32 cellular contexts compared by ENCODE assay signal in genomic region chr14:101934751-101935150, GRCh38.
"Had no signal": no experiment of that assay in that cellular context is flagged by ENCODE, and none has a peak within 500 bp of the region (broad histone marks: within the 10 kb centered on the region; RNA-seq: fewer than 3 reads in every experiment).

No MANE protein-coding gene starts in this region.

- ATAC-seq: activated CD8-positive, alpha-beta memory T cell treated with anti-CD3 and anti-CD28 coated beads, Interleukin-2, amount 10 ng/mL, durations not matched to agents 7 days and 5 days; K562; PC-3 had no signal

- DNase-seq: activated CD4-positive, alpha-beta memory T cell treated with anti-CD3 and anti-CD28 coated beads, Interleukin-2, amount 10 ng/mL, durations not matched to agents 7 days and 5 days; activated CD4-positive, alpha-beta T cell treated with anti-CD3 and anti-CD28 coated beads for 1 hour; activated CD4-positive, alpha-beta T cell treated with anti-CD3 and anti-CD28 coated beads for 48 hours; activated CD4-positive, CD25-positive, alpha-beta regulatory T cell; activated CD8-positive, alpha-beta memory T cell treated with anti-CD3 and anti-CD28 coated beads for 24 hours; activated CD8-positive, alpha-beta memory T cell treated with anti-CD3 and anti-CD28 coated beads, Interleukin-2, amount 10 ng/mL, durations not matched to agents 7 days and 5 days; activated CD8-positive, alpha-beta memory T cell treated with anti-CD3 and anti-CD28 coated beads, Interleukin-2, amount 50 U/mL, for 48 hours; activated gamma-delta T cell; activated naive CD4-positive, alpha-beta T cell treated with Interleukin-2 at 50 U/mL for 16 hours; anterior cingulate cortex; brain microvascular endothelial cell; central memory CD4-positive, alpha-beta T cell; NCI-H1092 treated with DMSO at 0.1 percent for 48 hours; NCI-H1417; NCI-H187 treated with DMSO at 0.1 percent for 48 hours; NCI-H2081; NCI-H2171 treated with DMSO at 0.1 percent for 48 hours; NCI-H345; NCI-H526; NCI-H748 treated with DMSO at 0.1 percent for 48 hours; NK-92 treated with Interleukin-12 subunit alpha and Interleukin-12 subunit beta, amount 100 ng/mL, for 24 hours; PC-3; Peyer's patch; SHP77; SJCRH30; T1000; WERI-Rb-1 had no signal

- H3K9me3 ChIP-seq: Peyer's patch, SJCRH30 had no signal

- H3K27ac Mint-ChIP-seq: activated CD4-positive, alpha-beta memory T cell treated with anti-CD3 and anti-CD28 coated beads, Interleukin-2, amount 10 ng/mL, durations not matched to agents 7 days and 5 days; activated CD8-positive, alpha-beta memory T cell treated with anti-CD3 and anti-CD28 coated beads, Interleukin-2, amount 10 ng/mL, durations not matched to agents 7 days and 5 days; activated naive CD4-positive, alpha-beta T cell treated with anti-CD3 and anti-CD28 coated beads, Interleukin-2, amount 50 U/mL, for 24 hours; activated T-helper 2 cell treated with anti-CD3 and anti-CD28 coated beads, Interferon-gamma antibody, Interleukin-2, Interleukin-4, amounts not matched to agents 10 μg/mL and 5 μg/mL and 100 μg/mL, durations not matched to agents 14 hours and 24 hours and 36 hours had no signal

- H3K4me1 ChIP-seq: Peyer's patch, SJCRH30 had no signal

- H3K36me3 ChIP-seq: brain microvascular endothelial cell, Peyer's patch, SJCRH30, WERI-Rb-1 had no signal

- H3K27me3 ChIP-seq: brain microvascular endothelial cell, Peyer's patch, SJCRH30 had no signal

- H3K4me3 Mint-ChIP-seq: activated CD4-positive, alpha-beta memory T cell treated with anti-CD3 and anti-CD28 coated beads, Interleukin-2, amount 10 ng/mL, durations not matched to agents 7 days and 5 days; activated CD8-positive, alpha-beta memory T cell treated with anti-CD3 and anti-CD28 coated beads, Interleukin-2, amount 10 ng/mL, durations not matched to agents 7 days and 5 days; activated naive CD4-positive, alpha-beta T cell treated with anti-CD3 and anti-CD28 coated beads, Interleukin-2, amount 50 U/mL, for 24 hours had no signal

- H3K36me3 Mint-ChIP-seq: activated CD8-positive, alpha-beta memory T cell treated with anti-CD3 and anti-CD28 coated beads, Interleukin-2, amount 10 ng/mL, durations not matched to agents 7 days and 5 days; activated naive CD4-positive, alpha-beta T cell treated with anti-CD3 and anti-CD28 coated beads, Interleukin-2, amount 50 U/mL, for 24 hours had no signal

- H3K27ac ChIP-seq: brain microvascular endothelial cell, Peyer's patch, RWPE1, SJCRH30, SK-N-MC, WERI-Rb-1 had no signal

- H3K4me3 ChIP-seq: K562, Peyer's patch, SJCRH30, SK-N-MC had no signal

- H3K27me3 Mint-ChIP-seq: activated naive CD4-positive, alpha-beta T cell treated with anti-CD3 and anti-CD28 coated beads, Interleukin-2, amount 50 U/mL, for 24 hours had no signal

- H3K9me3 Mint-ChIP-seq: activated CD4-positive, alpha-beta memory T cell treated with anti-CD3 and anti-CD28 coated beads, Interleukin-2, amount 10 ng/mL, durations not matched to agents 7 days and 5 days; activated naive CD4-positive, alpha-beta T cell treated with anti-CD3 and anti-CD28 coated beads, Interleukin-2, amount 50 U/mL, for 24 hours; activated T-helper 2 cell treated with anti-CD3 and anti-CD28 coated beads, Interferon-gamma antibody, Interleukin-2, Interleukin-4, amounts not matched to agents 10 μg/mL and 5 μg/mL and 100 μg/mL, durations not matched to agents 14 hours and 24 hours and 36 hours had no signal
